1 cellular context compared by ENCODE assay signal in genomic region chr19:4635763-4636135, GRCh38.
TF ChIP-seq lines count a peak whose summit lies in the region.

No MANE protein-coding gene starts in this region.

TF ChIP-seq in K562, 482 proteins besides CTCF, POLR2A, EP300 and RAD21:
- TF ChIP-seq THAP7 (CRISPR knock-in tag; IDR thresholded peaks at IDR 0.05) (no peak), CTCFL (IDR thresholded peaks at IDR 0.05; ENCODE audit: borderline replicate concordance, insufficient read depth, low read depth, low read length, poor library complexity, severe bottlenecking) (no peak), RHOXF2B (CRISPR knock-in tag; conservative IDR thresholded peaks at IDR 0.05) (no peak), ARID2 (IDR thresholded peaks at IDR 0.05) (no peak), MTA1 (IDR thresholded peaks at IDR 0.05; ENCODE audit: borderline replicate concordance) (no peak), SMARCE1 (IDR thresholded peaks at IDR 0.05) (no peak), SPI1 (IDR thresholded peaks at IDR 0.05; ENCODE audit: borderline replicate concordance, low read depth, low read length) (no peak), ZNF224 (CRISPR knock-in tag; IDR thresholded peaks at IDR 0.05) (no peak), FOXJ3 (CRISPR knock-in tag; IDR thresholded peaks at IDR 0.05) (no peak), CREB1 (IDR thresholded peaks at IDR 0.05) (no peak), CREB1 (CRISPR knock-in tag; IDR thresholded peaks at IDR 0.05) (no peak), HNRNPLL (IDR thresholded peaks at IDR 0.05; ENCODE audit: low read depth, low read length, poor library complexity, severe bottlenecking) (no peak), COPS2 (conservative IDR thresholded peaks at IDR 0.05) (no peak), THRAP3 (IDR thresholded peaks at IDR 0.05; ENCODE audit: borderline replicate concordance) (no peak), ETV5 (CRISPR knock-in tag; IDR thresholded peaks at IDR 0.05; ENCODE audit: low read depth) (no peak), ZNF830 (CRISPR knock-in tag; IDR thresholded peaks at IDR 0.05) (no peak), LEF1 (IDR thresholded peaks at IDR 0.05) (no peak), ELF1 (tag; IDR thresholded peaks at IDR 0.05) (no peak)
